In the genomic region with DNA sequence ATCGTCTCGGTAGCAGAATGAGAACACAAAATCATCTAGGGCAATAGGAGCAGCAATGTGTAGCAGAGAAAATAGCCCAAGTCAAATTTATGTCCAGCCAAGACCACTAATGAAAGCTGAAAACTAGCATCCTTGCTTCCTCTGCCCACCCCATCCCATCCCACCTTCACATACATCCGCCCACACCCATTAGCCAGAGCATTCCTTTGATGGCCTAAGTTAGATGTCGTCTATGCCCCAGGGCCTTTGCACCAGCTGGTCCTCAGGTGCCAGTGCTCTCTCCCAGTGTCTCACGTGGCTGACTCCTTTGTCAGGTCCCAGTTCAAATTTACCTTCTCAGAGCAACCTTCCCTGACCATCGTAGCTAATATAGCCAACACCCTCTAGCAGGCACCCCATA, we compare ENCODE assay signal across 25 cellular contexts. TPM values are rescaled to one million over a fixed set of nuclear protein-coding genes. Genes with fewer than 3 reads are reported as not detected.
DNase-seq lines count a peak whose midpoint lies in the region; ATAC-seq, FAIRE-seq and TF ChIP-seq lines count a peak whose summit lies in the region.
"Had no signal": no experiment of that assay in that cellular context is flagged by ENCODE, and none has a peak within 500 bp of the region (broad histone marks: within the 10 kb centered on the region; RNA-seq: fewer than 3 reads in every experiment).

No MANE protein-coding gene starts in this region.

- H3K27ac ChIP-seq in K562 (ENCODE audit: extremely low read depth, low read depth, low read length): no peak overlapping the region
- H3K27ac ChIP-seq in neutrophil: peak overlapping the region; percentile 72
- H3K27ac ChIP-seq in spleen: no peak overlapping the region
- H3K27ac ChIP-seq in small intestine (ENCODE audit: low read depth in 1 of 2, low read length in 1 of 2): no peak overlapping the region
- H3K27ac ChIP-seq: A549; BLaER1 treated with 17β-estradiol and CSF1 and Interleukin-3, amounts not matched to agents 10 nM and 100 nM had no signal

- H3K27me3 ChIP-seq in K562 (ENCODE audit: control insufficient read depth in 2 of 2, insufficient read depth in 2 of 2, low read length in 2 of 2) (no peaks in the 10 kb centered on the region), neutrophil (peaks cover under 1% of the 10 kb centered on the region), spleen (replicated peaks in 1 of 7) (no peaks in the 10 kb centered on the region), small intestine (ENCODE audit: control insufficient read depth in 2 of 2, insufficient read depth in 2 of 2, low read length in 2 of 2) (peaks cover 0 to 2% of the 10 kb centered on the region in 2 donors)
- H3K27me3 ChIP-seq: BE2C; BLaER1 treated with 17β-estradiol and CSF1 and Interleukin-3, amounts not matched to agents 10 nM and 100 nM had no signal

- H3K79me2 ChIP-seq in K562 (ENCODE audit: control insufficient read depth, insufficient read depth, low read length): no peaks in the 10 kb centered on the region

- intact Hi-C loops in K562 (cut with micrococcal nuclease): no loop called here
- intact Hi-C loops in spleen (cut with DNase I; ENCODE audit: low total_unique reads): no loop called here

- CTCF ChIA-PET in K562 (lab: Yijun Ruan, JAX; ENCODE audit: low intra/inter-chr PET ratio): no interaction called here

- no peaks in the 10 kb centered on the region; a peak in 1 of 5 replicates for H3K4me1 ChIP-seq in K562 (replicated peaks in 1 of 2; ENCODE audit: control insufficient read depth in 2 of 2, insufficient read depth in 2 of 2, low read length in 2 of 2)
- H3K4me1 ChIP-seq in neutrophil (ENCODE audit: control insufficient read depth in 1 of 2, insufficient read depth in 1 of 2, low read depth in 1 of 2, low read length in 1 of 2): peaks cover 16 to 31% of the 10 kb centered on the region in 2 experiments
- H3K4me1 ChIP-seq in spleen: peaks cover 0 to 11% (median 2%) of the 10 kb centered on the region in 6 donors
- no peaks in the 10 kb centered on the region for H3K4me1 ChIP-seq in small intestine (ENCODE audit: control insufficient read depth in 2 of 2, insufficient read depth in 1 of 2, low read depth in 1 of 2, low read length in 1 of 2)
- H3K4me1 ChIP-seq: A549, BE2C, HAP-1 had no signal

- no peak overlapping the region for H3K9ac ChIP-seq in K562 (ENCODE audit: insufficient read depth in 1 of 2, low read depth in 2 of 2, low read length in 2 of 2)
- H3K9ac ChIP-seq: BLaER1 treated with 17β-estradiol and CSF1 and Interleukin-3, amounts not matched to agents 10 nM and 100 nM had no signal

- H3K9me3 ChIP-seq in K562 (replicated peaks; ENCODE audit: control insufficient read depth, insufficient read depth, low read depth, low read length): no peaks in the 10 kb centered on the region; the same call in none of the 2 replicates
- H3K9me3 ChIP-seq in neutrophil: no peaks in the 10 kb centered on the region
- H3K9me3 ChIP-seq in spleen: peaks cover 2 to 31% (median 22%) of the 10 kb centered on the region in 8 donors
- H3K9me3 ChIP-seq in small intestine (ENCODE audit: control insufficient read depth, low read depth): peaks cover 2% of the 10 kb centered on the region
- H3K9me3 ChIP-seq: BE2C had no signal

- H3K9me1 ChIP-seq in K562 (ENCODE audit: control insufficient read depth, insufficient read depth, low read length): no peaks in the 10 kb centered on the region

- FAIRE-seq in K562 (lab: Jason Lieb, UNC): no peak
- FAIRE-seq in small intestine (lab: Jason Lieb, UNC): no peak
- FAIRE-seq: A549, GM12891, GM18507, GM19239 had no signal

- TF ChIP-seq EP300 in K562 (IDR thresholded peaks at IDR 0.05; ENCODE audit: low read length): no peak

- no TSS peak for BruUV-seq in K562 (replicated peaks; lab: Mats Ljungman, UMichigan)

- H3K4me3 ChIP-seq in K562: no peak overlapping the region
- no peak overlapping the region for H3K4me3 ChIP-seq in neutrophil (ENCODE audit: low read depth in 1 of 2, low read length in 1 of 2)
- no peak overlapping the region for H3K4me3 ChIP-seq in spleen
- H3K4me3 ChIP-seq in small intestine (ENCODE audit: low read depth in 1 of 2, low read length in 2 of 2): no peak overlapping the region
- H3K4me3 ChIP-seq: A549; BLaER1 treated with 17β-estradiol and CSF1 and Interleukin-3, amounts not matched to agents 10 nM and 100 nM; GM23338; HAP-1 had no signal

- 73% methylated on average over 5 of the region's 6 CpGs for WGBS in K562 (ENCODE audit: insufficient coverage, low coverage, missing lambda C conversion rate)
- WGBS in spleen, 5 donors: 68 to 88% (median 86%) methylated on average over 6 of the region's 6 CpGs
- WGBS in small intestine, 3 donors: 66 to 85% (median 79%) methylated on average over 6 of the region's 6 CpGs

- TF ChIP-seq POLR2A in K562 (conservative IDR thresholded peaks at IDR 0.05) (no peak), spleen (IDR thresholded peaks at IDR 0.05) (no peak)

- H3K4me2 ChIP-seq in K562 (ENCODE audit: insufficient read depth, low read length): no peak overlapping the region
- H3K4me2 ChIP-seq: A549; BLaER1 treated with 17β-estradiol and CSF1 and Interleukin-3, amounts not matched to agents 10 nM and 100 nM; GM23338 had no signal

- H3K36me3 ChIP-seq in K562 (ENCODE audit: control insufficient read depth, insufficient read depth, low read length) (no peaks in the 10 kb centered on the region), neutrophil (no peaks in the 10 kb centered on the region), spleen (no peaks in the 10 kb centered on the region), small intestine (ENCODE audit: control insufficient read depth in 2 of 2, insufficient read depth in 2 of 2, low read length in 2 of 2) (no peaks in the 10 kb centered on the region)
- H3K36me3 ChIP-seq: BE2C, HAP-1 had no signal

- DNase-seq in K562 (ENCODE audit: extremely low read depth in 1 of 4, low spot score in 3 of 4) (no peak), islet precursor cell (peak; percentile 33), spleen (peak; percentile 4), SIG-M5 treated with dmso at 0.1 percent for 504 hours (lab: John Stamatoyannopoulos, UW; ENCODE audit: unreplicated experiment) (no peak), small intestine (no peak)
- DNase-seq: 8988T; ACHN; AML-193; BE2C; Calu3; CD4-positive, alpha-beta memory T cell; COR-L47; DMS53; DMS79 treated with DMSO at 0.1 percent for 48 hours; GF-D8 had no signal

- POLR2A ChIA-PET in K562 (lab: Yijun Ruan, JAX): no interaction called here

- H4K20me1 ChIP-seq in K562 (replicated peaks; ENCODE audit: control insufficient read depth, insufficient read depth, low read length): no peaks in the 10 kb centered on the region
- H4K20me1 ChIP-seq: BLaER1 treated with 17β-estradiol and CSF1 and Interleukin-3, amounts not matched to agents 10 nM and 100 nM had no signal

- ATAC-seq in K562 (no peak), GM19035 (IDR thresholded peaks at IDR 0.05; ENCODE audit: unreplicated experiment) (no peak), HG03045 (IDR thresholded peaks at IDR 0.05; ENCODE audit: unreplicated experiment) (no peak)
- ATAC-seq: A549, GM23338 had no signal

- H2AFZ ChIP-seq in K562 (ENCODE audit: low read depth, low read length): no peak overlapping the region
- H2AFZ ChIP-seq: GM23338 had no signal

- in situ Hi-C loops in K562 (cut with MboI): no loop called here

- no peak for TF ChIP-seq RAD21 in K562 (CRISPR knock-in tag; conservative IDR thresholded peaks at IDR 0.05 in 1 of 2, IDR thresholded peaks at IDR 0.05 in 1 of 2)

- TF ChIP-seq CTCF in K562 (IDR thresholded peaks at IDR 0.05 in 2 of 3, conservative IDR thresholded peaks at IDR 0.05 in 1 of 3; ENCODE audit: insufficient read depth in 2 of 3, low read depth in 1 of 3, low read length in 3 of 3) (no peak), neutrophil (IDR thresholded peaks at IDR 0.05) (no peak), spleen (IDR thresholded peaks at IDR 0.05 in 8 of 11, conservative IDR thresholded peaks at IDR 0.05 in 3 of 11) (no peak)

TF ChIP-seq in K562, 482 proteins besides CTCF, POLR2A, EP300 and RAD21:
- TF ChIP-seq RBM25 (IDR thresholded peaks at IDR 0.05; ENCODE audit: low read depth, low read length, severe bottlenecking) (peak; percentile 70), BCOR (IDR thresholded peaks at IDR 0.05) (0 out of 2 replicates have a peak, but pooled peaks have one; percentile 9), KDM4B (IDR thresholded peaks at IDR 0.05; ENCODE audit: borderline replicate concordance in 2 of 2, low read depth in 1 of 2) (no peak)

RNA-seq across cellular contexts. Expression of a gene that starts 17.8 kb away (rescaled TPM):
- total RNA-seq in K562 (2011; cell fraction: chromatin; rRNA removed; ENCODE audit: low replicate concordance): 275 and 554 TPM in 2 replicates
- total RNA-seq in K562 (2011; cell fraction: nucleolus; rRNA removed): 143 and 198 TPM in 2 replicates
- 367 and 537 TPM in 2 replicates for total RNA-seq in K562 (2011; cell fraction: nucleoplasm; rRNA removed)
- 263 and 295 TPM in 2 replicates for total RNA-seq in K562 (2014; rRNA removed)
- total RNA-seq in K562 (2014; rRNA removed; fragmentation: Illumina TruSeq; extraction: Trizol): 395 and 448 TPM in 2 replicates
- 284 and 309 TPM in 2 replicates for total RNA-seq in K562 (2015; rRNA removed; fragmentation: Illumina TruSeq; extraction: Trizol)
- total RNA-seq in K562 (2021): 395 and 398 TPM in 2 replicates
- 266 and 328 TPM in 2 replicates for polyA plus RNA-seq in K562 (2011; rRNA removed)
- 100 and 189 TPM in 2 replicates for polyA plus RNA-seq in K562 (2011; cell fraction: cytosol; rRNA removed)
- 140 and 172 TPM in 2 replicates for polyA plus RNA-seq in K562 (2011; cell fraction: nucleus; rRNA removed)
- polyA plus RNA-seq in K562 (2012): 237 and 317 TPM in 2 replicates
- 383 and 443 TPM in 2 replicates for polyA plus RNA-seq in K562 (2014; fragmentation: Illumina TruSeq; extraction: Trizol)
- polyA plus RNA-seq in K562 (2014; fragmentation: Nextera tagmentation; extraction: Ambion mirVana): 100 to 1,000 TPM; 517 to 617 TPM
- polyA plus RNA-seq in K562 (2014; rRNA removed): 284 and 315 TPM in 2 replicates
- 312 and 332 TPM in 2 replicates for polyA minus RNA-seq in K562 (2011; rRNA and poly(A)+ RNA removed)
- polyA minus RNA-seq in K562 (2011; cell fraction: cytosol; rRNA and poly(A)+ RNA removed): 118 and 128 TPM in 2 replicates
- polyA minus RNA-seq in K562 (2011; cell fraction: nucleus; rRNA and poly(A)+ RNA removed): 87.6 and 141 TPM in 2 replicates
- 100 to 1,000 TPM; 193 to 322 (median 219) TPM for total RNA-seq in spleen
- polyA plus RNA-seq in spleen: 10 to 100 TPM; 80.8 to 95.3 (median 84.4) TPM
- 10 to 100 TPM; 59.6 to 77.2 (median 71.3) TPM for polyA plus RNA-seq in small intestine

Comparison
In these comparisons a context has a peak if more than half of its experiments do, and no peak if none do; other contexts are left out.
1. DNase-seq: peak in islet precursor cell (single experiment) and spleen (single experiment); none in K562 (0 of 4), SIG-M5 treated with dmso at 0.1 percent for 504 hours (single experiment) and small intestine (single experiment).